12 cellular contexts compared by ENCODE assay signal in genomic region chr11:57776577-57776976, GRCh38. TPM values are rescaled to one million over a fixed set of nuclear protein-coding genes. Genes with fewer than 3 reads are reported as not detected.
DNase-seq lines count a peak whose midpoint lies in the region; ATAC-seq, FAIRE-seq and TF ChIP-seq lines count a peak whose summit lies in the region.
"Had no signal": no experiment of that assay in that cellular context is flagged by ENCODE, and none has a peak within 500 bp of the region (broad histone marks: within the 10 kb centered on the region; RNA-seq: fewer than 3 reads in every experiment).

No MANE protein-coding gene starts in this region.

- TF ChIP-seq POLR2A in transverse colon (IDR thresholded peaks at IDR 0.05): no peak

- H3K9me3 ChIP-seq in SJCRH30 (replicated peaks): no peaks in the 10 kb centered on the region
- no peaks in the 10 kb centered on the region for H3K9me3 ChIP-seq in transverse colon

- H3K4me1 Mint-ChIP-seq in endothelial cell (ENCODE audit: unreplicated experiment) (peaks cover 91% of the 10 kb centered on the region), neural crest cell (peaks cover 76% of the 10 kb centered on the region)

- TF ChIP-seq EP300 in transverse colon (IDR thresholded peaks at IDR 0.05; ENCODE audit: low read depth): no peak

- no peak overlapping the region for H3K4me3 ChIP-seq in SJCRH30
- peak overlapping the region in 1 of 4 donors; percentile 37 for H3K4me3 ChIP-seq in transverse colon

- no peak for TF ChIP-seq CTCF in endothelial cell (IDR thresholded peaks at IDR 0.05; ENCODE audit: unreplicated experiment)
- no peak for TF ChIP-seq CTCF in neural crest cell (conservative IDR thresholded peaks at IDR 0.05)
- TF ChIP-seq CTCF in transverse colon (IDR thresholded peaks at IDR 0.05): no peak

- 13% methylated on average over 1 of the region's 1 CpG; no CpG with 5 or more reads in 1 of the 2 donors for WGBS in transverse colon (ENCODE audit: low coverage in 1 of 2), 2 donors

- intact Hi-C loops in transverse colon (cut with DNase I; ENCODE audit: low total_unique reads): no loop called here

- H3K4me1 ChIP-seq in SJCRH30 (peaks cover 47% of the 10 kb centered on the region), transverse colon (peaks cover 82 to 100% (median 90%) of the 10 kb centered on the region in 4 donors)

- FAIRE-seq in HTR-8/SVneo (lab: Jason Lieb, UNC): no peak

- H3K9me3 Mint-ChIP-seq in endothelial cell (ENCODE audit: unreplicated experiment) (no peaks in the 10 kb centered on the region), neural crest cell (no peaks in the 10 kb centered on the region)
- H3K9me3 Mint-ChIP-seq: activated naive CD4-positive, alpha-beta T cell treated with anti-CD3 and anti-CD28 coated beads for 36 hours had no signal

- H3K27me3 ChIP-seq in SJCRH30 (no peaks in the 10 kb centered on the region), transverse colon (no peaks in the 10 kb centered on the region)

- ATAC-seq in GM18517 (IDR thresholded peaks at IDR 0.05; ENCODE audit: unreplicated experiment): no peak

- peak overlapping the region; percentile 75 for H3K4me3 Mint-ChIP-seq in endothelial cell (ENCODE audit: unreplicated experiment)
- no peak overlapping the region for H3K4me3 Mint-ChIP-seq in neural crest cell
- H3K4me3 Mint-ChIP-seq: activated naive CD4-positive, alpha-beta T cell treated with anti-CD3 and anti-CD28 coated beads for 36 hours had no signal

- no peaks in the 10 kb centered on the region for H3K36me3 ChIP-seq in SJCRH30
- H3K36me3 ChIP-seq in transverse colon: no peaks in the 10 kb centered on the region

- peaks cover 29% of the 10 kb centered on the region for H3K36me3 Mint-ChIP-seq in endothelial cell (ENCODE audit: low read depth, unreplicated experiment)
- no peaks in the 10 kb centered on the region for H3K36me3 Mint-ChIP-seq in neural crest cell (ENCODE audit: low read depth)

- DNase-seq in SJCRH30 (no peak), endothelial cell (ENCODE audit: low spot score) (no peak), neural crest cell (ENCODE audit: low read depth, low spot score) (no peak), transverse colon (no peak), HTR-8/SVneo (ENCODE audit: insufficient read length, low spot score) (no peak), HuH-7 (ENCODE audit: low spot score) (no peak)
- DNase-seq: activated CD4-positive, alpha-beta T cell treated with anti-CD3 and anti-CD28 coated beads, Interleukin-2, amount 50 U/mL, for 48 hours; activated naive CD4-positive, alpha-beta T cell treated with anti-CD3 and anti-CD28 coated beads for 36 hours; effector CD4-positive, alpha-beta T cell; NCI-H526; posterior cingulate gyrus had no signal

- H3K27me3 Mint-ChIP-seq in endothelial cell (ENCODE audit: unreplicated experiment) (peaks cover 26% of the 10 kb centered on the region), neural crest cell (ENCODE audit: low read depth) (no peaks in the 10 kb centered on the region)

- in situ Hi-C loops in transverse colon (cut with MboI; ENCODE audit: low pct_ligation_motif_present in 1 of 4, low pct_unique_long_range_greater_than_20kb in 1 of 4, low sequenced_read_pairs in 3 of 4): no loop called here

- H3K27ac Mint-ChIP-seq in endothelial cell (ENCODE audit: unreplicated experiment) (peak overlapping the region; percentile 100), neural crest cell (ENCODE audit: unreplicated experiment) (peak overlapping the region; percentile 48)
- H3K27ac Mint-ChIP-seq: activated naive CD4-positive, alpha-beta T cell treated with anti-CD3 and anti-CD28 coated beads for 36 hours had no signal

- peak overlapping the region; percentile 57 for H3K27ac ChIP-seq in SJCRH30
- peak overlapping the region; percentile 93 to 95 (median 94) for H3K27ac ChIP-seq in transverse colon

RNA-seq across cellular contexts. Expression of gene CTNND1, which starts 15.0 kb away (rescaled TPM):
- total RNA-seq in SJCRH30 (2014; rRNA removed; shearing (Covaris generic)): 94.9 and 95.9 TPM in 2 replicates
- total RNA-seq in endothelial cell (ENCODE audit: unreplicated experiment): 350 TPM
- 144 TPM in 2 replicates for total RNA-seq in neural crest cell
- total RNA-seq in transverse colon: 100 to 1,000 TPM; 165 to 415 (median 374) TPM

RNA-seq across cellular contexts. Expression of gene BTBD18, which starts 25.0 kb away (rescaled TPM):
- total RNA-seq in SJCRH30 (2014; rRNA removed; shearing (Covaris generic)): 0.02 TPM in 1 of 2 replicates, not detected in the other
- total RNA-seq in endothelial cell (ENCODE audit: unreplicated experiment) (not detected), neural crest cell (not detected in 2 replicates), transverse colon (not detected)
- total RNA-seq: activated naive CD4-positive, alpha-beta T cell treated with anti-CD3 and anti-CD28 coated beads for 36 hours had no signal

RNA-seq across cellular contexts. Expression of gene SELENOH, which starts 35.3 kb away (rescaled TPM):
- 116 and 133 TPM in 2 replicates for total RNA-seq in SJCRH30 (2014; rRNA removed; shearing (Covaris generic))
- total RNA-seq in endothelial cell (ENCODE audit: unreplicated experiment): 210 TPM
- 208 and 212 TPM in 2 replicates for total RNA-seq in neural crest cell
- 100 to 1,000 TPM in 2 of 4 donors, 10 to 100 TPM in 2; 78.2 to 117 (median 102) TPM for total RNA-seq in transverse colon
